Comparison of ENCODE assay signal across 8 cellular contexts in the genomic region with DNA sequence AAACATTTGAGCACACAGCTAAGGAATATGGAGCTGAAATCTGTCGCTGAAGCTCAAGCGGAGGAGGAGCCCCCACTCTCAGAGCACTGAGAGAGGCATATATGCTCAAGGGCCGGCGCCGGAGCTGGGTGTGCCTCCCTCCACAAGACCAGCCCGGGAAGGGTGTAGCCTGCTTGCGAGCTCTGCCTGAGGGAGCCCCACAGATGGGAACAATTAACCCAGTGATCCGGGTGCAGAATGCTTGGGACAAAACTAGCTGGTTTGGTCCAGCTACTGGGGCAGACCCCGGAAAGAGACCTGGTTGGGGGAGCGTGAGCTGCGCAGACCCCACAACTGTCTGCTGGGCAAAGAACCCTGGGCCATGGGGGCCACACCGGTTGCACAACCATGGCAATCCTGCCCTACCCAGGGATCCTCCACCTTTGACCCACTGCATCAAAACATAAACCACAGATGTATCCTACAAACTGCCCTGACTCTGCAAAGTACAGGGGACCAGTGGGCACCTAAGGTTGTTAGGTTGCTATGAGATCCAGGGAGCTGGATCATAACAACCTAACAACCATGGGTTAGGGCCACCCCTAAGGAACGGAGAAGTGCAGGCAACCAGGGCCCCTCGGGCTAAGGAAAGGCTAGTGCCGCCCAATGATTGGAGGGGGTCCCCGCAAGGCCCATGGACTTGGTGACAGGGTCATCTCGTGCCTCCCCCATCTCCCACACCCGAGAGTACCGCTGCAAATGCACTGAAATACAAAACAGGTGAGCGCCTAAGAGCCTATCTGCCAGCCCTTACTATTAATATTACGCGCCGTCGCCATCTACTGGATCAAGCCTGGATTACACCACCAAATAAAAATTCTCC. TPM values are rescaled to one million over a fixed set of nuclear protein-coding genes. Genes with fewer than 3 reads are reported as not detected.
DNase-seq lines count a peak whose midpoint lies in the region; ATAC-seq, FAIRE-seq and TF ChIP-seq lines count a peak whose summit lies in the region.

No MANE protein-coding gene starts in this region.

- DNase-seq in activated T-cell treated with anti-CD3 and anti-CD28 coated beads for 48 hours (ENCODE audit: low read depth) (peak; percentile 8), H4 (ENCODE audit: low spot score) (peak; percentile 36), IMR-90 (peak; percentile 56), OCI-M2 (lab: John Stamatoyannopoulos, UW; ENCODE audit: unreplicated experiment) (peak; percentile 3), cerebellar cortex (ENCODE audit: low spot score) (peak; percentile 37), HepG2 (ENCODE audit: low spot score) (peak; percentile 79), upper lobe of left lung (peak; percentile 37 to 57)
- no peak for DNase-seq in activated T-cell treated with anti-CD3 and anti-CD28 coated beads, Interleukin-2, amount 50 U/mL, for 1 hour

- no peak overlapping the region for H3K9ac ChIP-seq in IMR-90 (ENCODE audit: low read depth, low read length)
- H3K9ac ChIP-seq in HepG2 (ENCODE audit: insufficient read depth, low read depth, low read length) = no peak overlapping the region

- H2AK5ac ChIP-seq in IMR-90 (ENCODE audit: low read depth, low read length) = peak overlapping the region; percentile 45

- TF ChIP-seq RAD21 in IMR-90 (IDR thresholded peaks at IDR 0.05; ENCODE audit: low read length) (peak; percentile 58), HepG2 (CRISPR knock-in tag; IDR thresholded peaks at IDR 0.05) (peak; percentile 88)

- H3K9me3 ChIP-seq in IMR-90 (ENCODE audit: control insufficient read depth, insufficient read depth, low read length) = no peaks in the 10 kb centered on the region
- peaks cover 7% of the 10 kb centered on the region; the same call in 1 of the 2 replicates for H3K9me3 ChIP-seq in HepG2 (ENCODE audit: low read length)
- no peaks in the 10 kb centered on the region for H3K9me3 ChIP-seq in upper lobe of left lung

- H3K27me3 ChIP-seq in IMR-90 (ENCODE audit: control insufficient read depth, insufficient read depth, low read length) (no peaks in the 10 kb centered on the region), HepG2 (ENCODE audit: control insufficient read depth in 1 of 2, insufficient read depth in 2 of 2, low read length in 2 of 2) (no peaks in the 10 kb centered on the region), upper lobe of left lung (no peaks in the 10 kb centered on the region)

- H3K4me1 ChIP-seq in IMR-90 (ENCODE audit: control insufficient read depth, insufficient read depth, low read length) (no peaks in the 10 kb centered on the region), HepG2 (ENCODE audit: insufficient read depth, low read length) (peaks cover 42% of the 10 kb centered on the region), upper lobe of left lung (no peaks in the 10 kb centered on the region)

- no peak overlapping the region for H3K56ac ChIP-seq in IMR-90 (ENCODE audit: extremely low read depth, insufficient read depth, low read length)

- CTCF ChIA-PET in IMR-90 (lab: Yijun Ruan, JAX) (interaction anchor here (0.7 to 1.3 kb wide), 9 partner anchors 13 to 1188 kb away, joined by 3 to 11 read pairs (median 5); no protein-coding TSS in a partner anchor), HepG2 (lab: Yijun Ruan, JAX; ENCODE audit: low intra/inter-chr PET ratio, low total read pairs) (interaction anchor here (0.7 to 2.6 kb wide), 6 partner anchors 25 to 238 kb away, joined by 3 to 36 read pairs (median 6); partner anchors contain the start of genes SCN1A and TTC21B)

- dilution Hi-C loops in IMR-90 (cut with HindIII; ENCODE audit: low sequenced_read_pairs, unreplicated experiment) = no loop called here

- H4K8ac ChIP-seq in IMR-90 (ENCODE audit: low read depth in 2 of 2, low read length in 2 of 2) = no peak overlapping the region

- H3K4me2 ChIP-seq in IMR-90 (ENCODE audit: low read depth, low read length) = no peak overlapping the region
- 0 out of 2 replicates have a peak overlapping the region, but pooled peaks have one; percentile 16 for H3K4me2 ChIP-seq in HepG2 (ENCODE audit: low read depth, low read length)

- TF ChIP-seq POLR2A in IMR-90 (IDR thresholded peaks at IDR 0.05; ENCODE audit: low read depth, low read length) = no peak
- TF ChIP-seq POLR2A in HepG2 (IDR thresholded peaks at IDR 0.05; ENCODE audit: insufficient read depth in 1 of 2, low read depth in 2 of 2, low read length in 2 of 2) = no peak
- no peak for TF ChIP-seq POLR2A in upper lobe of left lung (IDR thresholded peaks at IDR 0.05)

- H4K20me1 ChIP-seq in IMR-90 (ENCODE audit: insufficient read depth, low read length) = no peaks in the 10 kb centered on the region
- H4K20me1 ChIP-seq in HepG2 (ENCODE audit: insufficient read depth, low read length) = no peaks in the 10 kb centered on the region

- no peak overlapping the region for H2AK9ac ChIP-seq in IMR-90 (replicated peaks; ENCODE audit: low read depth, low read length, poor library complexity)

- peak; percentile 88 for ATAC-seq in IMR-90 (ENCODE audit: low read depth)
- peak; percentile 96 for ATAC-seq in HepG2
- peak; percentile 83 for ATAC-seq in upper lobe of left lung (ENCODE audit: low FRiP score in 2 of 2)

- FAIRE-seq in HepG2 (lab: Jason Lieb, UNC) = no peak

- H2AFZ ChIP-seq in IMR-90 (replicated peaks; ENCODE audit: low read length, poor library complexity) = peak overlapping the region; percentile 58
- no peak overlapping the region for H2AFZ ChIP-seq in HepG2 (ENCODE audit: low read length)

- POLR2A ChIA-PET in IMR-90 (lab: Charles Lee; ENCODE audit: unreplicated experiment) = no interaction called here
- POLR2A ChIA-PET in HepG2 (lab: Yijun Ruan, JAX) = interaction anchor here (0.7 to 3.2 kb wide), 4 partner anchors 24 to 228 kb away, joined by 3 to 41 read pairs (median 4); partner anchors contain the start of gene TTC21B

- no peak overlapping the region for H2BK15ac ChIP-seq in IMR-90 (ENCODE audit: low read depth, low read length)

- H3K36me3 ChIP-seq in IMR-90 (ENCODE audit: control insufficient read depth, insufficient read depth, low read length) (no peaks in the 10 kb centered on the region), HepG2 (replicated peaks in 1 of 2; ENCODE audit: control insufficient read depth in 1 of 2, insufficient read depth in 2 of 2, low read length in 2 of 2) (no peaks in the 10 kb centered on the region), upper lobe of left lung (no peaks in the 10 kb centered on the region)

- WGBS in IMR-90 (ENCODE audit: extremely low coverage in 2 of 2, insufficient read length in 1 of 2), 2 experiments = 91% methylated on average over 10 of the region's 24 CpGs; no CpG with 5 or more reads in 1 of the 2 experiments
- WGBS in HepG2 (ENCODE audit: low lambda C conversion rate) = 72% methylated on average over 24 of the region's 24 CpGs
- WGBS in upper lobe of left lung, 2 donors = 57 to 58% methylated on average over 12 to 24 of the region's 24 CpGs

- H4K91ac ChIP-seq in IMR-90 (ENCODE audit: insufficient read depth, low read depth, low read length) = no peak overlapping the region

- H3K14ac ChIP-seq in IMR-90 (replicated peaks; ENCODE audit: low read depth, low read length) = no peak overlapping the region

- H4K5ac ChIP-seq in IMR-90 (ENCODE audit: low read depth, low read length) = no peak overlapping the region

- intact Hi-C loops in IMR-90 (cut with micrococcal nuclease) (loop anchor here (1.0 kb wide), 2 partner anchors 124 to 238 kb away; no protein-coding TSS in a partner anchor), HepG2 (cut with micrococcal nuclease; ENCODE audit: unreplicated experiment) (loop anchor here (1.0 to 5.0 kb wide), 5 partner anchors 22 to 241 kb away; partner anchors contain the start of gene SCN1A)

- H3K4me3 ChIP-seq in IMR-90 (ENCODE audit: insufficient read depth, low read depth, low read length) (no peak overlapping the region), HepG2 (replicated peaks in 1 of 3; ENCODE audit: insufficient read depth in 1 of 3, low read depth in 2 of 3, low read length in 3 of 3) (no peak overlapping the region), upper lobe of left lung (no peak overlapping the region)

- no peak overlapping the region; the same call in 1 of the 2 replicates for H2BK120ac ChIP-seq in IMR-90 (ENCODE audit: low read depth, low read length)

- H3K18ac ChIP-seq in IMR-90 (ENCODE audit: low read depth, low read length) = no peak overlapping the region

- no peak overlapping the region for H3K4ac ChIP-seq in IMR-90 (ENCODE audit: low read depth, low read length)

- no peaks in the 10 kb centered on the region for H3K79me2 ChIP-seq in HepG2 (ENCODE audit: insufficient read depth, low read length)

- H3K79me1 ChIP-seq in IMR-90 (ENCODE audit: low read depth in 1 of 2, low read length in 2 of 2) = no peaks in the 10 kb centered on the region

- no peak overlapping the region for H2BK20ac ChIP-seq in IMR-90 (ENCODE audit: low read depth, low read length)

- TF ChIP-seq EP300 in HepG2 (IDR thresholded peaks at IDR 0.05; ENCODE audit: low read depth in 2 of 2, low read length in 2 of 2) (peak in 1 of 2 experiments; percentile 50; a peak in 2 of 4 replicates), HepG2 (CRISPR knock-in tag; IDR thresholded peaks at IDR 0.05; ENCODE audit: borderline replicate concordance) (no peak), upper lobe of left lung (IDR thresholded peaks at IDR 0.05) (no peak)

- 0 out of 2 replicates have a peak, but pooled peaks cover 4% of the 10 kb centered on the region for H3K9me1 ChIP-seq in IMR-90 (ENCODE audit: insufficient read depth, low read length)

- H3K27ac ChIP-seq in IMR-90 (ENCODE audit: insufficient read depth, low read length) = no peak overlapping the region
- peak overlapping the region; percentile 34 for H3K27ac ChIP-seq in HepG2 (ENCODE audit: extremely low read length, insufficient read depth, low read length)
- no peak overlapping the region for H3K27ac ChIP-seq in upper lobe of left lung

- TF ChIP-seq CTCF in IMR-90 (conservative IDR thresholded peaks at IDR 0.05; ENCODE audit: low read depth, low read length) = peak; percentile 66
- TF ChIP-seq CTCF in HepG2 (CRISPR knock-in tag; IDR thresholded peaks at IDR 0.05) = peak; percentile 91
- peak in 5 of 6 experiments; percentile 10 to 66 (median 59) for TF ChIP-seq CTCF in upper lobe of left lung (IDR thresholded peaks at IDR 0.05)

- no TSS peak for BruUV-seq in IMR-90 (replicated peaks; lab: Mats Ljungman, UMichigan)
- no TSS peak for BruUV-seq in HepG2 (replicated peaks; lab: Mats Ljungman, UMichigan)

- no peak overlapping the region for H2BK5ac ChIP-seq in IMR-90 (ENCODE audit: low read depth, low read length, poor library complexity, severe bottlenecking)

- H3K23ac ChIP-seq in IMR-90 (ENCODE audit: low read depth, low read length) = no peak overlapping the region

- in situ Hi-C loops in IMR-90 (cut with MboI; ENCODE audit: low sequenced_read_pairs) (loop anchor here (5.0 to 10.0 kb wide), 2 partner anchors 204 to 336 kb away; no protein-coding TSS in a partner anchor), HepG2 (cut with HindIII; ENCODE audit: extremely low pct_ligation_motif_present, low pct_unique_long_range_greater_than_20kb) (loop anchor here (5.0 kb wide), 2 partner anchors 124 to 229 kb away; partner anchors contain the start of gene TTC21B)

RNA-seq across cellular contexts. Expression of gene SCN1A, which starts 53.4 kb away (rescaled TPM):
- 0.04 TPM in 1 of 2 replicates, not detected in the other for total RNA-seq in H4 (2014; rRNA removed; shearing (Covaris generic))
- total RNA-seq in IMR-90 (2012; rRNA removed) = under 0.01 TPM in 2 replicates
- not detected in 2 replicates for polyA plus RNA-seq in IMR-90 (2012; rRNA removed)
- polyA plus RNA-seq in IMR-90 (2012; cell fraction: cytosol; rRNA removed) = not detected in 2 replicates
- 0.01 and 0.10 TPM in 2 replicates for polyA plus RNA-seq in IMR-90 (2012; cell fraction: nucleus; rRNA removed; ENCODE audit: low replicate concordance)
- 19.6 and 39.4 TPM in 2 replicates for total RNA-seq in HepG2 (2016; rRNA removed; fragmentation: Illumina TruSeq; extraction: Trizol)
- total RNA-seq in HepG2 (2016; cell fraction: cytosol; rRNA removed; fragmentation: Illumina TruSeq; extraction: Trizol; ENCODE audit: low read depth) = 2.4 and 3.5 TPM in 2 replicates
- total RNA-seq in HepG2 (2016; cell fraction: insoluble cytoplasmic fraction; rRNA removed; fragmentation: Illumina TruSeq; extraction: Trizol) = 19.3 and 35.5 TPM in 2 replicates
- 5.8 and 8.3 TPM in 2 replicates for total RNA-seq in HepG2 (2016; cell fraction: membrane; rRNA removed; fragmentation: Illumina TruSeq; extraction: Trizol)
- total RNA-seq in HepG2 (2016; cell fraction: nucleus; rRNA removed; fragmentation: Illumina TruSeq; extraction: Trizol) = 141 and 149 TPM in 2 replicates
- polyA plus RNA-seq in HepG2 (2011; rRNA removed) = 14.9 and 19.9 TPM in 2 replicates
- polyA plus RNA-seq in HepG2 (2011; cell fraction: cytosol; rRNA removed) = 2.7 and 3.9 TPM in 2 replicates
- polyA plus RNA-seq in HepG2 (2011; cell fraction: nucleus; rRNA removed) = 47.7 and 48.1 TPM in 2 replicates
- 15.2 and 31.7 TPM in 2 replicates for polyA plus RNA-seq in HepG2 (2012)
- polyA plus RNA-seq in HepG2 (2016; cell fraction: cytosol; fragmentation: Illumina TruSeq; extraction: Trizol; ENCODE audit: low read depth) = 0.17 and 0.38 TPM in 2 replicates
- polyA plus RNA-seq in HepG2 (2016; cell fraction: insoluble cytoplasmic fraction; fragmentation: Illumina TruSeq; extraction: Trizol; ENCODE audit: low read depth) = 6.1 and 6.6 TPM in 2 replicates
- polyA plus RNA-seq in HepG2 (2016; cell fraction: membrane; fragmentation: Illumina TruSeq; extraction: Trizol; ENCODE audit: low read depth) = 0.72 and 1.3 TPM in 2 replicates
- polyA plus RNA-seq in HepG2 (2016; cell fraction: nucleus; fragmentation: Illumina TruSeq; extraction: Trizol; ENCODE audit: insufficient read depth, low read depth) = 138 and 145 TPM in 2 replicates
- polyA minus RNA-seq in HepG2 (2011; rRNA and poly(A)+ RNA removed; ENCODE audit: low replicate concordance) = 0.14 and 28.2 TPM in 2 replicates
- 7.8 and 8.3 TPM in 2 replicates for polyA minus RNA-seq in HepG2 (2011; cell fraction: cytosol; rRNA and poly(A)+ RNA removed)
- 174 and 195 TPM in 2 replicates for polyA minus RNA-seq in HepG2 (2011; cell fraction: nucleus; rRNA and poly(A)+ RNA removed)
- total RNA-seq in upper lobe of left lung = 10 to 100 TPM; 11.5 to 42.2 (median 17.6) TPM
